In genomic region chr7:3063016-3063753, GRCh38 we compare ENCODE assay signal across 8 cellular contexts. TPM values are rescaled to one million over a fixed set of nuclear protein-coding genes. Genes with fewer than 3 reads are reported as not detected.
DNase-seq lines count a peak whose midpoint lies in the region; ATAC-seq, FAIRE-seq and TF ChIP-seq lines count a peak whose summit lies in the region.

No MANE protein-coding gene starts in this region.

- no peak overlapping the region for H3K4me3 ChIP-seq in small intestine (ENCODE audit: low read depth in 1 of 2, low read length in 2 of 2)

- peaks cover 58% of the 10 kb centered on the region for H3K4me1 Mint-ChIP-seq in activated CD4-positive, alpha-beta T cell treated with anti-CD3 and anti-CD28 coated beads, Interleukin-2, amount 10 ng/mL, durations not matched to agents 24 days and 14 days

- peaks cover 0 to 2% of the 10 kb centered on the region in 2 donors for H3K27me3 ChIP-seq in small intestine (ENCODE audit: control insufficient read depth in 2 of 2, insufficient read depth in 2 of 2, low read length in 2 of 2)

- no peaks in the 10 kb centered on the region for H3K27me3 Mint-ChIP-seq in activated CD4-positive, alpha-beta T cell treated with anti-CD3 and anti-CD28 coated beads, Interleukin-2, amount 10 ng/mL, durations not matched to agents 24 days and 14 days

- H3K27ac Mint-ChIP-seq in activated CD4-positive, alpha-beta T cell treated with anti-CD3 and anti-CD28 coated beads, Interleukin-2, amount 10 ng/mL, durations not matched to agents 24 days and 14 days = peak overlapping the region; percentile 86

- peak overlapping the region; percentile 50 to 79 for H3K27ac ChIP-seq in small intestine (ENCODE audit: low read depth in 1 of 2, low read length in 1 of 2)

- no peaks in the 10 kb centered on the region for H3K9me3 ChIP-seq in small intestine (ENCODE audit: control insufficient read depth, low read depth)

- FAIRE-seq in small intestine (lab: Jason Lieb, UNC) = no peak
- FAIRE-seq in D721Med (lab: Jason Lieb, UNC) = no peak

- no peak for TF ChIP-seq CTCF in D721Med (IDR thresholded peaks at IDR 0.05; ENCODE audit: insufficient read depth, missing control alignments)

- peak overlapping the region; percentile 74 for H3K4me3 Mint-ChIP-seq in activated CD4-positive, alpha-beta T cell treated with anti-CD3 and anti-CD28 coated beads, Interleukin-2, amount 10 ng/mL, durations not matched to agents 24 days and 14 days

- no peaks in the 10 kb centered on the region for H3K36me3 Mint-ChIP-seq in activated CD4-positive, alpha-beta T cell treated with anti-CD3 and anti-CD28 coated beads, Interleukin-2, amount 10 ng/mL, durations not matched to agents 24 days and 14 days (ENCODE audit: low read depth)

- intact Hi-C loops in activated CD4-positive, alpha-beta T cell treated with anti-CD3 and anti-CD28 coated beads, Interleukin-2, amount 10 ng/mL, durations not matched to agents 24 days and 14 days (cut with micrococcal nuclease) = loop anchor here (1.0 to 5.0 kb wide), 6 partner anchors 19 to 106 kb away; no protein-coding TSS in a partner anchor

- WGBS in small intestine, 3 donors = 45 to 58% (median 50%) methylated on average over 7 of the region's 7 CpGs

- DNase-seq in activated CD4-positive, alpha-beta T cell treated with anti-CD3 and anti-CD28 coated beads, Interleukin-2, amount 10 ng/mL, durations not matched to agents 24 days and 14 days = peak; percentile 93
- DNase-seq in small intestine = peak; percentile 50
- DNase-seq in HCEC 1CT = no peak
- DNase-seq in D721Med (ENCODE audit: insufficient read length, low spot score) = no peak
- no peak for DNase-seq in cerebellum (ENCODE audit: low spot score)
- no peak for DNase-seq in NOMO-1 treated with dmso at 0.1 percent for 144 hours (lab: John Stamatoyannopoulos, UW; ENCODE audit: unreplicated experiment)

- ATAC-seq in GM18519 (IDR thresholded peaks at IDR 0.05; ENCODE audit: low FRiP score, unreplicated experiment) = peak; percentile 80
- peak; percentile 88 for ATAC-seq in HG02938 (IDR thresholded peaks at IDR 0.05; ENCODE audit: unreplicated experiment)

- no peaks in the 10 kb centered on the region for H3K4me1 ChIP-seq in small intestine (ENCODE audit: control insufficient read depth in 2 of 2, insufficient read depth in 1 of 2, low read depth in 1 of 2, low read length in 1 of 2)

- no peaks in the 10 kb centered on the region for H3K9me3 Mint-ChIP-seq in activated CD4-positive, alpha-beta T cell treated with anti-CD3 and anti-CD28 coated beads, Interleukin-2, amount 10 ng/mL, durations not matched to agents 24 days and 14 days

- H3K36me3 ChIP-seq in small intestine (ENCODE audit: control insufficient read depth in 2 of 2, insufficient read depth in 2 of 2, low read length in 2 of 2) = no peaks in the 10 kb centered on the region

RNA-seq across cellular contexts. Expression of gene CARD11, which starts 19.5 kb away (rescaled TPM):
- total RNA-seq in activated CD4-positive, alpha-beta T cell treated with anti-CD3 and anti-CD28 coated beads, Interleukin-2, amount 10 ng/mL, durations not matched to agents 24 days and 14 days = 93.4 and 96.2 TPM in 2 replicates
- polyA plus RNA-seq in small intestine = 1 to 10 TPM in 2 of 3 donors, under 1 TPM in 1; 0.67 to 4.1 (median 2.4) TPM
- 0.27 TPM for total RNA-seq in cerebellum

Comparison
In these comparisons a context has a peak if more than half of its experiments do, and no peak if none do; other contexts are left out.
1. DNase-seq: peak in activated CD4-positive, alpha-beta T cell treated with anti-CD3 and anti-CD28 coated beads, Interleukin-2, amount 10 ng/mL, durations not matched to agents 24 days and 14 days (single experiment) and small intestine (single experiment); none in HCEC 1CT (single experiment), D721Med (single experiment), cerebellum (single experiment) and NOMO-1 treated with dmso at 0.1 percent for 144 hours (single experiment).
2. RNA of gene CARD11, which starts 19.5 kb away (total RNA-seq): 93.4 to 96.2 TPM in activated CD4-positive, alpha-beta T cell treated with anti-CD3 and anti-CD28 coated beads, Interleukin-2, amount 10 ng/mL, durations not matched to agents 24 days and 14 days; 0.27 TPM in cerebellum (single experiment); every median in the first group is over 10 times any median in the second.